6 cellular contexts compared by ENCODE assay signal in the genomic region with DNA sequence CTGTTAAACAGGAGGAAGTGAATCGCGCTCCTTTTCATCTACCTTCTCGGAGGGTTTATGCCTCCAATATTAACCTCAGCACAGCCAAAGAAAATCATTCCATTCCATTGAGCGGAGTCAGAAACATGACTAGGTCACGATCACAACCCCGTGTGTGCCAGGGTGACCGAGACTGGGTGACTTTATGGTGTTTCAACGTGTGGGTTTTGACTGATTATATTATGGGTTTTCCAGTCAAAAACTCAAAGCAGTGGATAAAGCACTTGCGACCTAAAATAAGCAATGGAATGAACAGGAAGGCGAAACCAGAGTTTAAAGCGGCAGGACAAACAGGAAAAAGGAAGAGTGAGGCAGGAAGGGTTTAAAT. TPM values are rescaled to one million over a fixed set of nuclear protein-coding genes. Genes with fewer than 3 reads are reported as not detected.
DNase-seq lines count a peak whose midpoint lies in the region; ATAC-seq lines count a peak whose summit lies in the region.

No MANE protein-coding gene starts in this region.

- H3K4me1 Mint-ChIP-seq in activated CD4-positive, alpha-beta T cell treated with anti-CD3 and anti-CD28 coated beads for 36 hours, result peaks cover 28% of the 10 kb centered on the region

- peaks cover 0 to 6% of the 10 kb centered on the region in 2 donors for H3K9me3 ChIP-seq in esophagus (ENCODE audit: control insufficient read depth in 2 of 2, insufficient read depth in 1 of 2, low read depth in 1 of 2, low read length in 1 of 2)
- peaks cover 0 to 8% (median 4%) of the 10 kb centered on the region in 5 donors for H3K9me3 ChIP-seq in subcutaneous abdominal adipose tissue (ENCODE audit: control insufficient read depth in 5 of 5, low read length in 5 of 5)

- H3K4me3 ChIP-seq in esophagus (ENCODE audit: low read depth in 1 of 2, low read length in 2 of 2) (peak overlapping the region; percentile 56 to 82), subcutaneous abdominal adipose tissue (ENCODE audit: low read depth in 1 of 5, low read length in 5 of 5) (peak overlapping the region; percentile 69 to 79 (median 74))

- peaks cover 38% of the 10 kb centered on the region for H3K27me3 Mint-ChIP-seq in activated CD4-positive, alpha-beta T cell treated with anti-CD3 and anti-CD28 coated beads for 36 hours

- WGBS in esophagus, 2 donors, result 25 to 30% methylated on average over 11 of the region's 11 CpGs

- peak overlapping the region; percentile 81 for H3K4me3 Mint-ChIP-seq in activated CD4-positive, alpha-beta T cell treated with anti-CD3 and anti-CD28 coated beads for 36 hours

- H3K36me3 Mint-ChIP-seq in activated CD4-positive, alpha-beta T cell treated with anti-CD3 and anti-CD28 coated beads for 36 hours (ENCODE audit: low read depth), result peaks cover 11% of the 10 kb centered on the region

- H3K27ac ChIP-seq in esophagus (ENCODE audit: low read depth in 2 of 2, low read length in 1 of 2) (peak overlapping the region; percentile 95 to 97), subcutaneous abdominal adipose tissue (ENCODE audit: low read depth, low read length) (peak overlapping the region; percentile 75)

- ATAC-seq in activated CD4-positive, alpha-beta T cell treated with anti-CD3 and anti-CD28 coated beads for 36 hours, result no peak
- ATAC-seq in GM18520 (IDR thresholded peaks at IDR 0.05; ENCODE audit: unreplicated experiment), result no peak

- CTCF ChIA-PET in activated CD4-positive, alpha-beta T cell treated with anti-CD3 and anti-CD28 coated beads for 36 hours (lab: Charles Lee), result interaction anchor here (1.5 to 1.9 kb wide), 2 partner anchors 28 to 30 kb away, joined by 3 to 13 read pairs; no protein-coding TSS in a partner anchor

- H3K27ac Mint-ChIP-seq in activated CD4-positive, alpha-beta T cell treated with anti-CD3 and anti-CD28 coated beads for 36 hours, result peak overlapping the region; percentile 96

- H3K27me3 ChIP-seq in esophagus (ENCODE audit: control insufficient read depth in 1 of 2, insufficient read depth in 2 of 2, low read length in 2 of 2) (no peaks in the 10 kb centered on the region), subcutaneous abdominal adipose tissue (ENCODE audit: control insufficient read depth in 5 of 5, insufficient read depth in 4 of 5, low read length in 5 of 5) (peaks cover 0 to 18% (median 4%) of the 10 kb centered on the region in 5 donors)

- H3K9ac ChIP-seq in subcutaneous abdominal adipose tissue (ENCODE audit: low read length in 5 of 5), result peak overlapping the region in 4 of 5 donors; percentile 4 to 79 (median 60)

- H3K9me3 Mint-ChIP-seq in activated CD4-positive, alpha-beta T cell treated with anti-CD3 and anti-CD28 coated beads for 36 hours (ENCODE audit: low read depth), result peaks cover 6% of the 10 kb centered on the region

- no peaks in the 10 kb centered on the region for H3K36me3 ChIP-seq in esophagus (ENCODE audit: control insufficient read depth in 2 of 2, insufficient read depth in 2 of 2, low read length in 1 of 2)
- H3K36me3 ChIP-seq in subcutaneous abdominal adipose tissue (ENCODE audit: control insufficient read depth in 5 of 5, insufficient read depth in 5 of 5, low read length in 5 of 5), result no peaks in the 10 kb centered on the region

- DNase-seq in activated CD4-positive, alpha-beta T cell treated with anti-CD3 and anti-CD28 coated beads for 36 hours, result no peak
- DNase-seq in activated CD4-positive, alpha-beta T cell treated with anti-CD3 and anti-CD28 coated beads, Interleukin-2, amount 50 U/mL, for 4 hours, result no peak
- DNase-seq in HuH-7 (ENCODE audit: low spot score), result no peak

- intact Hi-C loops in activated CD4-positive, alpha-beta T cell treated with anti-CD3 and anti-CD28 coated beads for 36 hours (cut with DNase I, micrococcal nuclease), result no loop called here

- peaks cover 0 to 8% of the 10 kb centered on the region in 2 donors for H3K4me1 ChIP-seq in esophagus (ENCODE audit: control insufficient read depth in 2 of 2, insufficient read depth in 2 of 2, low read length in 1 of 2)
- H3K4me1 ChIP-seq in subcutaneous abdominal adipose tissue (ENCODE audit: control insufficient read depth in 5 of 5, insufficient read depth in 5 of 5, low read length in 5 of 5), result peaks cover 0 to 41% (median 28%) of the 10 kb centered on the region in 5 donors

- POLR2A ChIA-PET in activated CD4-positive, alpha-beta T cell treated with anti-CD3 and anti-CD28 coated beads for 36 hours (lab: Charles Lee), result no interaction called here

RNA-seq across cellular contexts. Expression of gene HSPA2, which starts 1.4 kb away (rescaled TPM):
- total RNA-seq in activated CD4-positive, alpha-beta T cell treated with anti-CD3 and anti-CD28 coated beads for 36 hours, result 1 to 10 TPM; 3.2 to 4.1 TPM
- polyA plus RNA-seq in esophagus, result 10 to 100 TPM; 45.4 to 54.8 TPM

RNA-seq across cellular contexts. Expression of gene PPP1R36, which starts 10.6 kb away (rescaled TPM):
- under 1 TPM in 1 of 2 experiments, not detected in 1; 0.14 TPM for total RNA-seq in activated CD4-positive, alpha-beta T cell treated with anti-CD3 and anti-CD28 coated beads for 36 hours
- polyA plus RNA-seq in esophagus, result under 1 TPM; 0.26 to 0.71 TPM

RNA-seq across cellular contexts. Expression of gene ZBTB1, which starts 34.6 kb away (rescaled TPM):
- 10 to 100 TPM; 41.4 to 45.0 TPM for total RNA-seq in activated CD4-positive, alpha-beta T cell treated with anti-CD3 and anti-CD28 coated beads for 36 hours
- polyA plus RNA-seq in esophagus, result 10 to 100 TPM in 1 of 2 donors, 1 to 10 TPM in 1; 9.5 to 14.4 TPM

RNA-seq across cellular contexts. Expression of gene ZBTB25, which starts 35.5 kb away (rescaled TPM):
- total RNA-seq in activated CD4-positive, alpha-beta T cell treated with anti-CD3 and anti-CD28 coated beads for 36 hours, result 10 to 100 TPM; 32.7 to 40.0 TPM
- 1 to 10 TPM; 1.7 to 2.7 TPM for polyA plus RNA-seq in esophagus
